In the genomic region with DNA sequence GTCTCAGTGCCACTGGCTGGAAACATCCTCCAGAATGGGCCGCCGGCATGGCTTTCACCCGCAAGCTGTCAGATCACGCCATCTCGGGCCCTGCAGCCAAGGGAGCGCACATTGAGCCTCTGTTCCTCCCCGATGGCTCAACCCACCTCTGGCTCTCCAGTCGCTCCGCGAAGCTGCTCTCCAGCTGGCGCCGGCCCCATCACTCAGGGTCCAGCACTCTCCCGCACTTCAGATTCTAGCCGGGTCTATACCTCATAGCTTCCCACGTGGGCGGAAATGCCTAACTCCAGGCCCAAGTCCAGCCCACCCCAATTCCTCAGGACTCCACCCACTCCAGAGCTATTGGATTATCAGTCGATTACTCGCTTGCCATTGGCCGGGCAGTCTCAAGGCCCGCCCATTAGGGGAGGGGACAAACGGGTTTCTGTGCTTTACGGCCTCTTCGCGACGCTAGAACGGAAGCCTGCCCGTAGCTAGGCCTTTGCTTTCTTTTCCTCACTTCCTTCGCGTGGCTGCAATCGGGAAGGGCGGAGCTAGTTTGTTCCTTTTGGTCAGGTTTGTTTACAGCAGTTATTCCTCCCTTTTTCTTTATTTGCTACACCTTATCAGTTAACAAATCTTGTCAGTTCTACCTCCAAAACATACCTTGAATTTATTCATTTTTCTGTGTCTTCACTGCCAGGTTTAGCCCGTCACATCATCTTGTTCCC, we compare ENCODE assay signal across 8 cellular contexts. TPM values are rescaled to one million over a fixed set of nuclear protein-coding genes. Genes with fewer than 3 reads are reported as not detected.
DNase-seq lines count a peak whose midpoint lies in the region; ATAC-seq and TF ChIP-seq lines count a peak whose summit lies in the region.

A gene with protein sequence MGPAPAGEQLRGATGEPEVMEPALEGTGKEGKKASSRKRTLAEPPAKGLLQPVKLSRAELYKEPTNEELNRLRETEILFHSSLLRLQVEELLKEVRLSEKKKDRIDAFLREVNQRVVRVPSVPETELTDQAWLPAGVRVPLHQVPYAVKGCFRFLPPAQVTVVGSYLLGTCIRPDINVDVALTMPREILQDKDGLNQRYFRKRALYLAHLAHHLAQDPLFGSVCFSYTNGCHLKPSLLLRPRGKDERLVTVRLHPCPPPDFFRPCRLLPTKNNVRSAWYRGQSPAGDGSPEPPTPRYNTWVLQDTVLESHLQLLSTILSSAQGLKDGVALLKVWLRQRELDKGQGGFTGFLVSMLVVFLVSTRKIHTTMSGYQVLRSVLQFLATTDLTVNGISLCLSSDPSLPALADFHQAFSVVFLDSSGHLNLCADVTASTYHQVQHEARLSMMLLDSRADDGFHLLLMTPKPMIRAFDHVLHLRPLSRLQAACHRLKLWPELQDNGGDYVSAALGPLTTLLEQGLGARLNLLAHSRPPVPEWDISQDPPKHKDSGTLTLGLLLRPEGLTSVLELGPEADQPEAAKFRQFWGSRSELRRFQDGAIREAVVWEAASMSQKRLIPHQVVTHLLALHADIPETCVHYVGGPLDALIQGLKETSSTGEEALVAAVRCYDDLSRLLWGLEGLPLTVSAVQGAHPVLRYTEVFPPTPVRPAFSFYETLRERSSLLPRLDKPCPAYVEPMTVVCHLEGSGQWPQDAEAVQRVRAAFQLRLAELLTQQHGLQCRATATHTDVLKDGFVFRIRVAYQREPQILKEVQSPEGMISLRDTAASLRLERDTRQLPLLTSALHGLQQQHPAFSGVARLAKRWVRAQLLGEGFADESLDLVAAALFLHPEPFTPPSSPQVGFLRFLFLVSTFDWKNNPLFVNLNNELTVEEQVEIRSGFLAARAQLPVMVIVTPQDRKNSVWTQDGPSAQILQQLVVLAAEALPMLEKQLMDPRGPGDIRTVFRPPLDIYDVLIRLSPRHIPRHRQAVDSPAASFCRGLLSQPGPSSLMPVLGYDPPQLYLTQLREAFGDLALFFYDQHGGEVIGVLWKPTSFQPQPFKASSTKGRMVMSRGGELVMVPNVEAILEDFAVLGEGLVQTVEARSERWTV (minus strand): TSS at position 282 of the 710 bp plus-strand sequence. CDS start 82 bp downstream, at position 200.

- H3K9me3 ChIP-seq in suprapubic skin, result no peaks in the 10 kb centered on the region

- ATAC-seq in HG02610 (IDR thresholded peaks at IDR 0.05; ENCODE audit: unreplicated experiment), result peak; percentile 99
- ATAC-seq in activated naive CD4-positive, alpha-beta T cell treated with anti-CD3 and anti-CD28 coated beads, Interleukin-2, amount 50 U/mL, for 72 hours, result peak; percentile 99 to 100

- DNase-seq in NCI-H1092 treated with DMSO at 0.1 percent for 48 hours (lab: John Stamatoyannopoulos, UW) (peak; percentile 100), SKM-1 (lab: John Stamatoyannopoulos, UW; ENCODE audit: unreplicated experiment) (peak; percentile 97), globus pallidus (ENCODE audit: low spot score) (peak; percentile 99), nucleus accumbens (lab: John Stamatoyannopoulos, UW) (peak; percentile 61 to 99 (median 96)), suprapubic skin (ENCODE audit: low spot score in 2 of 2) (peak; percentile 98 to 99)
- DNase-seq in activated naive CD4-positive, alpha-beta T cell treated with anti-CD3 and anti-CD28 coated beads, Interleukin-2, amount 50 U/mL, for 72 hours (ENCODE audit: low spot score in 2 of 2), result peak; percentile 98

- H3K4me1 ChIP-seq in suprapubic skin, result peaks cover 22% of the 10 kb centered on the region

- peak within 1 kb of the TSS; percentile 72 for H3K4me3 ChIP-seq in GM08714 (ENCODE audit: low read length)
- H3K4me3 ChIP-seq in suprapubic skin, result peak within 1 kb of the TSS; percentile 97

- H3K27ac Mint-ChIP-seq in activated naive CD4-positive, alpha-beta T cell treated with anti-CD3 and anti-CD28 coated beads, Interleukin-2, amount 50 U/mL, for 72 hours, result peak within 1 kb of the TSS; percentile 90 to 98

- TF ChIP-seq CTCF in suprapubic skin (IDR thresholded peaks at IDR 0.05), result no peak

- TF ChIP-seq EP300 in suprapubic skin (IDR thresholded peaks at IDR 0.05), result no peak

- H3K27ac ChIP-seq in suprapubic skin, result peak within 1 kb of the TSS; percentile 82

- peaks cover 11 to 21% of the 10 kb centered on the region in 2 donors for H3K36me3 Mint-ChIP-seq in activated naive CD4-positive, alpha-beta T cell treated with anti-CD3 and anti-CD28 coated beads, Interleukin-2, amount 50 U/mL, for 72 hours

- TF ChIP-seq POLR2A in suprapubic skin (IDR thresholded peaks at IDR 0.05), result peak; percentile 29 to 44

- no peaks in the 10 kb centered on the region for H3K9me3 Mint-ChIP-seq in activated naive CD4-positive, alpha-beta T cell treated with anti-CD3 and anti-CD28 coated beads, Interleukin-2, amount 50 U/mL, for 72 hours

- H3K27me3 ChIP-seq in suprapubic skin, result no peaks in the 10 kb centered on the region

- WGBS in suprapubic skin, result under 1% methylated on average over 32 of the region's 32 CpGs

- peaks cover 33% of the 10 kb centered on the region for H3K36me3 ChIP-seq in suprapubic skin

RNA-seq across cellular contexts. Expression of the gene that starts here (rescaled TPM):
- 10 to 100 TPM; 34.2 to 40.2 TPM for total RNA-seq in activated naive CD4-positive, alpha-beta T cell treated with anti-CD3 and anti-CD28 coated beads, Interleukin-2, amount 50 U/mL, for 72 hours
- 10 to 100 TPM; 40.4 to 50.4 (median 44.1) TPM for total RNA-seq in suprapubic skin

Comparison
In these comparisons a context has a peak if more than half of its experiments do, and no peak if none do; other contexts are left out.
1. Peak in every context shown above with its lines: DNase-seq, ATAC-seq, H3K4me3 ChIP-seq and H3K27ac ChIP-seq.